In genomic region chr11:17687946-17688670, GRCh38 we compare ENCODE assay signal across 21 cellular contexts. TPM values are rescaled to one million over a fixed set of nuclear protein-coding genes. Genes with fewer than 3 reads are reported as not detected.
DNase-seq lines count a peak whose midpoint lies in the region; ATAC-seq and TF ChIP-seq lines count a peak whose summit lies in the region.
"Had no signal": no experiment of that assay in that cellular context is flagged by ENCODE, and none has a peak within 500 bp of the region (broad histone marks: within the 10 kb centered on the region; RNA-seq: fewer than 3 reads in every experiment).

No MANE protein-coding gene starts in this region.

- H3K27ac ChIP-seq in WERI-Rb-1 (peak overlapping the region; percentile 47), trophoblast cell (ENCODE audit: low read depth, low read length) (no peak overlapping the region), testis (no peak overlapping the region)
- H3K27ac ChIP-seq: 22Rv1 had no signal

- no peak overlapping the region for H4K91ac ChIP-seq in trophoblast cell (ENCODE audit: low read depth, low read length)

- H3K36me3 ChIP-seq in WERI-Rb-1 = no peaks in the 10 kb centered on the region
- H3K36me3 ChIP-seq in trophoblast cell (ENCODE audit: control insufficient read depth in 1 of 2, insufficient read depth in 2 of 2, low read length in 2 of 2) = no peaks in the 10 kb centered on the region
- H3K36me3 ChIP-seq in testis (ENCODE audit: low read depth, missing control alignments) = no peaks in the 10 kb centered on the region

- H3K4me1 ChIP-seq in trophoblast cell (ENCODE audit: control insufficient read depth in 1 of 2, insufficient read depth in 2 of 2, low read length in 2 of 2) (peaks cover 0 to 11% of the 10 kb centered on the region in 2 experiments), testis (no peaks in the 10 kb centered on the region)

- no peak overlapping the region for H3K4me2 ChIP-seq in trophoblast cell (ENCODE audit: low read length)

- no peak overlapping the region for H3K18ac ChIP-seq in trophoblast cell (ENCODE audit: low read length)

- H3K4ac ChIP-seq in trophoblast cell (ENCODE audit: low read depth, low read length) = no peak overlapping the region

- H3K79me1 ChIP-seq in trophoblast cell (ENCODE audit: low read length) = no peaks in the 10 kb centered on the region

- H4K8ac ChIP-seq in trophoblast cell (ENCODE audit: low read depth, low read length) = no peak overlapping the region

- no peak for ATAC-seq in GM18870 (IDR thresholded peaks at IDR 0.05; ENCODE audit: unreplicated experiment)
- ATAC-seq in GM18909 (IDR thresholded peaks at IDR 0.05; ENCODE audit: poor library complexity, unreplicated experiment) = no peak

- H2AK5ac ChIP-seq in trophoblast cell (ENCODE audit: low read length) = no peak overlapping the region

- no peaks in the 10 kb centered on the region for H3K79me2 ChIP-seq in trophoblast cell (ENCODE audit: control insufficient read depth, insufficient read depth, low read length, poor library complexity)

- H2AFZ ChIP-seq in trophoblast cell (ENCODE audit: insufficient read depth, low read length, poor library complexity) = no peak overlapping the region

- H3K36me3 Mint-ChIP-seq in activated CD4-positive, alpha-beta T cell treated with anti-CD3 and anti-CD28 coated beads, Interleukin-2, amount 10 ng/mL, durations not matched to agents 24 days and 14 days (ENCODE audit: low read depth) = no peaks in the 10 kb centered on the region

- no peak overlapping the region for H3K4me3 Mint-ChIP-seq in activated CD4-positive, alpha-beta T cell treated with anti-CD3 and anti-CD28 coated beads, Interleukin-2, amount 10 ng/mL, durations not matched to agents 24 days and 14 days

- no peak overlapping the region for H3K4me3 ChIP-seq in WERI-Rb-1 (ENCODE audit: low read depth, low read length)
- H3K4me3 ChIP-seq in trophoblast cell (ENCODE audit: low read depth, low read length) = no peak overlapping the region
- no peak overlapping the region for H3K4me3 ChIP-seq in testis

- H2BK120ac ChIP-seq in trophoblast cell (ENCODE audit: insufficient read depth, low read length, poor library complexity) = no peak overlapping the region

- WGBS in trophoblast cell (ENCODE audit: extremely low coverage, insufficient coverage, insufficient read length) = no CpG with 5 or more reads among the region's 18 CpGs
- 73 to 82% methylated on average over 13 to 18 of the region's 18 CpGs for WGBS in testis, 2 donors

- H3K9ac ChIP-seq in trophoblast cell (ENCODE audit: low read length) = no peak overlapping the region

- H3K14ac ChIP-seq in trophoblast cell (ENCODE audit: low read length) = no peak overlapping the region

- DNase-seq in activated CD4-positive, alpha-beta T cell treated with anti-CD3 and anti-CD28 coated beads, Interleukin-2, amount 10 ng/mL, durations not matched to agents 24 days and 14 days = peak; percentile 23
- no peak for DNase-seq in activated CD4-positive, alpha-beta T cell treated with anti-CD3 and anti-CD28 coated beads, Interleukin-2, amount 50 U/mL, for 1 hour
- DNase-seq in WERI-Rb-1 = peak; percentile 87
- DNase-seq in trophoblast cell = peak; percentile 78 to 91
- DNase-seq in UCSD-AML1 (lab: John Stamatoyannopoulos, UW; ENCODE audit: unreplicated experiment) = no peak
- no peak for DNase-seq in testis
- DNase-seq: C1 segment of cervical spinal cord; DND-41; KG1; NCI-H1048; NCI-H146; NCI-H2081 treated with DMSO at 0.1 percent for 48 hours; NCI-H526; NK-92 treated with Interleukin-12 subunit alpha and Interleukin-12 subunit beta, amount 100 ng/mL, for 24 hours; SIG-M5 had no signal

- H3K23ac ChIP-seq in trophoblast cell (ENCODE audit: low read length) = no peak overlapping the region

- peaks cover 6% of the 10 kb centered on the region for H3K9me3 ChIP-seq in WERI-Rb-1 (ENCODE audit: severe bottlenecking)
- H3K9me3 ChIP-seq in trophoblast cell (ENCODE audit: insufficient read depth, low read depth, low read length) = peaks cover 4% of the 10 kb centered on the region
- H3K9me3 ChIP-seq in testis = no peaks in the 10 kb centered on the region

- H2BK5ac ChIP-seq in trophoblast cell (ENCODE audit: low read depth, low read length, poor library complexity) = no peak overlapping the region

- intact Hi-C loops in activated CD4-positive, alpha-beta T cell treated with anti-CD3 and anti-CD28 coated beads, Interleukin-2, amount 10 ng/mL, durations not matched to agents 24 days and 14 days (cut with micrococcal nuclease) = no loop called here
- intact Hi-C loops in testis (cut with DNase I; ENCODE audit: low total_unique reads) = no loop called here

- no peak overlapping the region for H2BK12ac ChIP-seq in trophoblast cell (ENCODE audit: low read length)

- TF ChIP-seq CTCF in WERI-Rb-1 (IDR thresholded peaks at IDR 0.05; ENCODE audit: low read depth, low read length) (no peak), testis (IDR thresholded peaks at IDR 0.05) (no peak)

- TF ChIP-seq POLR2A in testis (IDR thresholded peaks at IDR 0.05) = no peak

- no peaks in the 10 kb centered on the region for H3K4me1 Mint-ChIP-seq in activated CD4-positive, alpha-beta T cell treated with anti-CD3 and anti-CD28 coated beads, Interleukin-2, amount 10 ng/mL, durations not matched to agents 24 days and 14 days

- peaks cover 8% of the 10 kb centered on the region for H3K27me3 Mint-ChIP-seq in activated CD4-positive, alpha-beta T cell treated with anti-CD3 and anti-CD28 coated beads, Interleukin-2, amount 10 ng/mL, durations not matched to agents 24 days and 14 days

- H3K27ac Mint-ChIP-seq in activated CD4-positive, alpha-beta T cell treated with anti-CD3 and anti-CD28 coated beads, Interleukin-2, amount 10 ng/mL, durations not matched to agents 24 days and 14 days = no peak overlapping the region

- no peak overlapping the region for H4K12ac ChIP-seq in trophoblast cell (ENCODE audit: low read depth, low read length)

- H3K9me3 Mint-ChIP-seq in activated CD4-positive, alpha-beta T cell treated with anti-CD3 and anti-CD28 coated beads, Interleukin-2, amount 10 ng/mL, durations not matched to agents 24 days and 14 days = no peaks in the 10 kb centered on the region

- H3K27me3 ChIP-seq in WERI-Rb-1 (ENCODE audit: insufficient read depth, low read depth, severe bottlenecking) = no peaks in the 10 kb centered on the region
- H3K27me3 ChIP-seq in trophoblast cell (ENCODE audit: insufficient read depth, low read length) = no peaks in the 10 kb centered on the region
- H3K27me3 ChIP-seq in testis = no peaks in the 10 kb centered on the region

RNA-seq across cellular contexts. Expression of gene MYOD1, which starts 31.3 kb away (rescaled TPM):
- not detected in 2 replicates for total RNA-seq in activated CD4-positive, alpha-beta T cell treated with anti-CD3 and anti-CD28 coated beads, Interleukin-2, amount 10 ng/mL, durations not matched to agents 24 days and 14 days
- polyA plus RNA-seq in trophoblast cell (2013) = 0.07 and 0.14 TPM in 2 replicates
- total RNA-seq in testis = 1 to 10 TPM; 1.4 to 1.6 TPM
- polyA plus RNA-seq in testis (ENCODE audit: insufficient read depth, low read depth, low replicate concordance) = 0.69 TPM
- total RNA-seq: H1, OCI-LY7 had no signal
- polyA plus RNA-seq: H1 had no signal

RNA-seq across cellular contexts. Expression of gene KCNC1, which starts 46.5 kb away (rescaled TPM):
- total RNA-seq in activated CD4-positive, alpha-beta T cell treated with anti-CD3 and anti-CD28 coated beads, Interleukin-2, amount 10 ng/mL, durations not matched to agents 24 days and 14 days = not detected in 2 replicates
- 0.12 and 0.16 TPM in 2 replicates for polyA plus RNA-seq in trophoblast cell (2013)
- 1 to 10 TPM; 3.3 to 5.8 TPM for total RNA-seq in testis
- polyA plus RNA-seq in testis (ENCODE audit: insufficient read depth, low read depth, low replicate concordance) = 5.2 TPM
- total RNA-seq: M059J, OCI-LY7 had no signal

Comparison
In these comparisons a context has a peak if more than half of its experiments do, and no peak if none do; other contexts are left out.
1. DNase-seq: peak in activated CD4-positive, alpha-beta T cell treated with anti-CD3 and anti-CD28 coated beads, Interleukin-2, amount 10 ng/mL, durations not matched to agents 24 days and 14 days (single experiment), WERI-Rb-1 (single experiment) and trophoblast cell (2 of 2); none in activated CD4-positive, alpha-beta T cell treated with anti-CD3 and anti-CD28 coated beads, Interleukin-2, amount 50 U/mL, for 1 hour (single experiment), UCSD-AML1 (single experiment) and testis (single experiment).